8 cellular contexts compared by ENCODE assay signal in genomic region chr10:77173615-77174461, GRCh38.
DNase-seq lines count a peak whose midpoint lies in the region; ATAC-seq and TF ChIP-seq lines count a peak whose summit lies in the region.

No MANE protein-coding gene starts in this region.

- no peak overlapping the region for H3K27ac ChIP-seq in right atrium auricular region

- ATAC-seq in GM19463 (IDR thresholded peaks at IDR 0.05; ENCODE audit: unreplicated experiment) (peak; percentile 68), T-cell (replicated peaks in 1 of 4) (peak in 3 of 4 experiments; percentile 46 to 54 (median 50))

- no peaks in the 10 kb centered on the region for H3K27me3 ChIP-seq in right atrium auricular region

- H3K4me3 ChIP-seq in right atrium auricular region: no peak overlapping the region

- CTCF ChIA-PET in T-cell (lab: Charles Lee): interaction anchor here (0.5 to 2.7 kb wide), 19 partner anchors 8 to 538 kb away, joined by 3 to 19 read pairs (median 4); partner anchors contain the start of gene KCNMA1 (in 1 of the 2)

- H3K4me3 Mint-ChIP-seq in T-cell: no peak overlapping the region

- H3K36me3 Mint-ChIP-seq in T-cell: no peaks in the 10 kb centered on the region

- no peaks in the 10 kb centered on the region for H3K4me1 Mint-ChIP-seq in T-cell

- H3K27ac Mint-ChIP-seq in T-cell: no peak overlapping the region

- H3K9me3 ChIP-seq in right atrium auricular region: no peaks in the 10 kb centered on the region

- H3K9me3 Mint-ChIP-seq in T-cell: no peaks in the 10 kb centered on the region

- no peaks in the 10 kb centered on the region for H3K4me1 ChIP-seq in right atrium auricular region

- peaks cover 5 to 15% of the 10 kb centered on the region in 2 donors for H3K27me3 Mint-ChIP-seq in T-cell

- TF ChIP-seq CTCF in right atrium auricular region (IDR thresholded peaks at IDR 0.05): peak; percentile 84 to 93

- POLR2A ChIA-PET in T-cell (lab: Charles Lee): interaction anchor here in 1 of 2 donors (0.5 kb wide), 1 partner anchor 530 kb away, joined by 3 read pairs; no protein-coding TSS in a partner anchor

- peak in 11 of 14 donors; percentile 9 to 70 (median 40) for DNase-seq in C1 segment of cervical spinal cord (lab: John Stamatoyannopoulos, UW)
- DNase-seq in NAMALWA (ENCODE audit: low spot score): peak; percentile 72
- peak in 33 of 34 experiments; percentile 2 to 66 (median 52) for DNase-seq in T-cell
- DNase-seq in amniotic stem cell (lab: John Stamatoyannopoulos, UW): peak; percentile 32
- DNase-seq in right atrium auricular region (ENCODE audit: low spot score): peak; percentile 83
- DNase-seq in retina: peak; percentile 82
- DNase-seq in OCI-M2 (lab: John Stamatoyannopoulos, UW; ENCODE audit: unreplicated experiment): no peak

- H3K36me3 ChIP-seq in right atrium auricular region: no peaks in the 10 kb centered on the region
